ENCODE assay signal across 18 cellular contexts in genomic region chr6:109939654-109940053, GRCh38. TPM values are rescaled to one million over a fixed set of nuclear protein-coding genes. Genes with fewer than 3 reads are reported as not detected.
DNase-seq lines count a peak whose midpoint lies in the region; ATAC-seq, FAIRE-seq and TF ChIP-seq lines count a peak whose summit lies in the region.
"Had no signal": no experiment of that assay in that cellular context is flagged by ENCODE, and none has a peak within 500 bp of the region (broad histone marks: within the 10 kb centered on the region; RNA-seq: fewer than 3 reads in every experiment).

No MANE protein-coding gene starts in this region.

- no peaks in the 10 kb centered on the region for H3K4me1 ChIP-seq in mammary epithelial cell (ENCODE audit: insufficient read depth, low read length)
- H3K4me1 ChIP-seq: Caco-2 had no signal

- TF ChIP-seq CTCF in mammary epithelial cell (conservative IDR thresholded peaks at IDR 0.05 in 1 of 2, IDR thresholded peaks at IDR 0.05 in 1 of 2; ENCODE audit: extremely low read depth in 1 of 2, insufficient read depth in 1 of 2, low read depth in 1 of 2, low read length in 2 of 2) (no peak), D721Med (IDR thresholded peaks at IDR 0.05; ENCODE audit: insufficient read depth, missing control alignments) (no peak)

- intact Hi-C loops in mammary epithelial cell (cut with micrococcal nuclease), result no loop called here

- no peaks in the 10 kb centered on the region for H3K79me2 ChIP-seq in mammary epithelial cell (ENCODE audit: insufficient read depth, low read length)

- CTCF ChIA-PET in mammary epithelial cell (lab: Charles Lee; ENCODE audit: low non-redundant PET), result no interaction called here

- no peak for FAIRE-seq in D721Med (lab: Jason Lieb, UNC)

- no peak overlapping the region for H3K4me2 ChIP-seq in mammary epithelial cell (ENCODE audit: insufficient read depth, low read depth, low read length)

- in situ Hi-C loops in mammary epithelial cell (cut with MboI; ENCODE audit: low sequenced_read_pairs in 2 of 2), result no loop called here

- no peak overlapping the region for H2AFZ ChIP-seq in mammary epithelial cell (ENCODE audit: low read depth, low read length)
- H2AFZ ChIP-seq: GM23248 had no signal

- BruUV-seq in mammary epithelial cell (replicated peaks; lab: Mats Ljungman, UMichigan), result no TSS peak

- H3K27me3 ChIP-seq in mammary epithelial cell (ENCODE audit: insufficient read depth, low read length), result no peaks in the 10 kb centered on the region
- H3K27me3 ChIP-seq: SJSA1 had no signal

- dilution Hi-C loops in mammary epithelial cell (cut with HindIII; ENCODE audit: low sequenced_read_pairs), result no loop called here

- WGBS in mammary epithelial cell (ENCODE audit: low coverage, missing lambda C conversion rate), result 85% methylated on average over 2 of the region's 2 CpGs

- H3K27ac ChIP-seq in mammary epithelial cell (ENCODE audit: insufficient read depth, low read depth, low read length), result no peak overlapping the region
- H3K27ac ChIP-seq: GM23248, SJSA1 had no signal

- H4K20me1 ChIP-seq in mammary epithelial cell (ENCODE audit: insufficient read depth, low read length), result no peaks in the 10 kb centered on the region

- H3K9me3 ChIP-seq in mammary epithelial cell (replicated peaks; ENCODE audit: insufficient read depth, low read length), result no peaks in the 10 kb centered on the region
- H3K9me3 ChIP-seq: Caco-2, SJSA1 had no signal

- no peak overlapping the region for H3K4me3 ChIP-seq in mammary epithelial cell (replicated peaks in 1 of 3; ENCODE audit: insufficient read depth in 1 of 3, low read depth in 2 of 3, low read length in 3 of 3)
- H3K4me3 ChIP-seq: GM23248, SJSA1 had no signal

- no peak overlapping the region for H3K9ac ChIP-seq in mammary epithelial cell (ENCODE audit: insufficient read depth, low read length)
- H3K9ac ChIP-seq: GM23248 had no signal

- no peak for ATAC-seq in HG02763 (IDR thresholded peaks at IDR 0.05; ENCODE audit: unreplicated experiment)

- no peaks in the 10 kb centered on the region for H3K36me3 ChIP-seq in mammary epithelial cell (ENCODE audit: insufficient read depth, low read length)
- H3K36me3 ChIP-seq: SJSA1 had no signal

- DNase-seq in H4 (ENCODE audit: low spot score) (peak; percentile 61), M059J (ENCODE audit: low read depth) (peak; percentile 65), mammary epithelial cell (peak; percentile 17), iris pigment epithelial cell (ENCODE audit: low read depth) (peak; percentile 2), D721Med (ENCODE audit: insufficient read length, low spot score) (no peak), NCI-H510A treated with DMSO at 0.1 percent for 48 hours (lab: John Stamatoyannopoulos, UW) (no peak), iPS-NIHi7 (ENCODE audit: extremely low spot score) (no peak)
- DNase-seq: Caco-2, DMS53, GM23248, Karpas-422, NCI-H187 treated with DMSO at 0.1 percent for 48 hours, NCI-H446, NCI-H748 treated with DMSO at 0.1 percent for 48 hours, OCI-M1 had no signal

RNA-seq across cellular contexts. Expression of gene GPR6, which starts 38.5 kb away (rescaled TPM):
- not detected in 2 replicates for total RNA-seq in H4 (2014; rRNA removed; shearing (Covaris generic))
- total RNA-seq in M059J (2014; rRNA removed; shearing (Covaris generic)), result not detected in 2 replicates
- not detected for total RNA-seq in mammary epithelial cell
- not detected for polyA plus RNA-seq in mammary epithelial cell
- polyA minus RNA-seq in mammary epithelial cell, result not detected
- total RNA-seq: Caco-2, G401, GM23248, SJSA1 had no signal
- polyA plus RNA-seq: GM23248 had no signal

Comparison
In these comparisons a context has a peak if more than half of its experiments do, and no peak if none do; other contexts are left out.
1. DNase-seq: peak in H4 (single experiment), M059J (single experiment), mammary epithelial cell (single experiment) and iris pigment epithelial cell (single experiment); none in D721Med (single experiment), NCI-H510A treated with DMSO at 0.1 percent for 48 hours (single experiment) and iPS-NIHi7 (single experiment).